12 cellular contexts compared by ENCODE assay signal in genomic region chr1:208187499-208188041, GRCh38. TPM values are rescaled to one million over a fixed set of nuclear protein-coding genes. Genes with fewer than 3 reads are reported as not detected.
DNase-seq lines count a peak whose midpoint lies in the region; ATAC-seq and TF ChIP-seq lines count a peak whose summit lies in the region.
"Had no signal": no experiment of that assay in that cellular context is flagged by ENCODE, and none has a peak within 500 bp of the region (broad histone marks: within the 10 kb centered on the region; RNA-seq: fewer than 3 reads in every experiment).

No MANE protein-coding gene starts in this region.

- no peaks in the 10 kb centered on the region for H3K9me3 ChIP-seq in left lung
- H3K9me3 ChIP-seq: transverse colon had no signal

- peak; percentile 63 for ATAC-seq in HG03060 (IDR thresholded peaks at IDR 0.05; ENCODE audit: low read depth, unreplicated experiment)
- no peak for ATAC-seq in HG02981 (IDR thresholded peaks at IDR 0.05; ENCODE audit: unreplicated experiment)
- no peak for ATAC-seq in left lung
- ATAC-seq: WTC11 had no signal

- in situ Hi-C loops in GM13977 (cut with MboI; ENCODE audit: low pct_unique_long_range_greater_than_20kb, low sequenced_read_pairs, unreplicated experiment), result no loop called here

- DNase-seq in GM13977 (ENCODE audit: low spot score) (peak; percentile 66), GM20000 (ENCODE audit: low spot score) (peak; percentile 47), SKM-1 (lab: John Stamatoyannopoulos, UW; ENCODE audit: unreplicated experiment) (peak; percentile 30), NCI-H1417 (lab: John Stamatoyannopoulos, UW) (no peak), pons (ENCODE audit: low spot score) (no peak), left lung (no peak)
- DNase-seq: activated naive CD4-positive, alpha-beta T cell treated with anti-CD3 and anti-CD28 coated beads for 36 hours; stimulated activated CD4-positive, alpha-beta T cell treated with anti-CD3 and anti-CD28 coated beads, Interleukin-2, amount 100 ng/mL, for 24 hours; transverse colon had no signal

- H3K4me3 ChIP-seq in left lung, result no peak overlapping the region
- H3K4me3 ChIP-seq: transverse colon had no signal

- H3K27ac ChIP-seq in left lung, result no peak overlapping the region
- H3K27ac ChIP-seq: transverse colon had no signal

- H3K4me1 ChIP-seq in left lung, result peaks cover 20 to 23% of the 10 kb centered on the region in 2 donors

- TF ChIP-seq CTCF in GM13977 (IDR thresholded peaks at IDR 0.05; ENCODE audit: extremely low read depth, insufficient read depth, missing control alignments) (no peak), GM20000 (IDR thresholded peaks at IDR 0.05; ENCODE audit: extremely low read depth, missing control alignments) (no peak), left lung (IDR thresholded peaks at IDR 0.05) (no peak)

- no peaks in the 10 kb centered on the region for H3K36me3 ChIP-seq in left lung
- H3K36me3 ChIP-seq: transverse colon had no signal

- intact Hi-C loops in left lung (cut with DNase I), result no loop called here

- no peaks in the 10 kb centered on the region for H3K27me3 ChIP-seq in left lung
- H3K27me3 ChIP-seq: transverse colon had no signal

RNA-seq across cellular contexts. Expression of gene PLXNA2, which starts 56.6 kb away (rescaled TPM):
- total RNA-seq in left lung, result 10 to 100 TPM; 73.5 to 92.8 TPM

Comparison
In these comparisons a context has a peak if more than half of its experiments do, and no peak if none do; other contexts are left out.
1. DNase-seq: peak in GM13977 (single experiment), GM20000 (single experiment) and SKM-1 (single experiment); none in NCI-H1417 (0 of 3), pons (single experiment) and left lung (0 of 2).